ENCODE assay signal across 10 cellular contexts in the genomic region with DNA sequence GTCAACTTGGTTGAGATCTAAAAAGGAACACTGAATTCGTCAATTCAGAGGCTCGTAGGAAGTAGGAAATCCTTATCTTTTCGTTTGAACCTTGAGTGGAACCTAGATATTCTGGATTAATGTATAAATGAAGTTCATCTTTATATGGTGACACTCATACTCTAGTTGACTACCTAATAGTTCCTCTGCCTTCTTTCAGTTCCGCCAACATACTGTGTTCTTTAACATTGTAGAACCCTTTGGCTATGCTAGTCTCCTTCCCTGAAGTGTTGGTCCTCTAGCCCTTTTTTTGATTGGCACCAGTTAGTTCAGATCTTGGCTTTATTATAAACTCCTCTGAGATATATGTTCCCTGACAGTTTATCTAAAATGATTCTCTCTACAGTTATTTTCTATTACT. TPM values are rescaled to one million over a fixed set of nuclear protein-coding genes. Genes with fewer than 3 reads are reported as not detected.
DNase-seq lines count a peak whose midpoint lies in the region; ATAC-seq, FAIRE-seq and TF ChIP-seq lines count a peak whose summit lies in the region.
"Had no signal": no experiment of that assay in that cellular context is flagged by ENCODE, and none has a peak within 500 bp of the region (broad histone marks: within the 10 kb centered on the region; RNA-seq: fewer than 3 reads in every experiment).

No MANE protein-coding gene starts in this region.

- peaks cover 79% of the 10 kb centered on the region for H3K79me2 ChIP-seq in GM12878 (ENCODE audit: control insufficient read depth, insufficient read depth, low read length)

- TF ChIP-seq POLR2A in GM12878 (IDR thresholded peaks at IDR 0.05; ENCODE audit: low read depth, low read length) (no peak), testis (IDR thresholded peaks at IDR 0.05) (no peak)

- TF ChIP-seq CTCF in cardiac muscle cell (IDR thresholded peaks at IDR 0.05; ENCODE audit: low read depth, low read length) (no peak), GM12878 (IDR thresholded peaks at IDR 0.05 in 2 of 3, conservative IDR thresholded peaks at IDR 0.05 in 1 of 3; ENCODE audit: control insufficient read depth in 2 of 3, extremely low read depth in 1 of 3, insufficient read depth in 1 of 3, low read depth in 3 of 3, low read length in 3 of 3) (no peak), lower lobe of right lung (IDR thresholded peaks at IDR 0.05) (no peak), testis (IDR thresholded peaks at IDR 0.05) (no peak)

- in situ Hi-C loops in GM12878 (cut with MboI) = no loop called here

- peak; percentile 52 for FAIRE-seq in GM12878 (lab: Jason Lieb, UNC)
- FAIRE-seq: colon, HTR-8/SVneo had no signal

- peak overlapping the region; percentile 77 for H3K27ac ChIP-seq in cardiac muscle cell
- peak overlapping the region; percentile 99 for H3K27ac ChIP-seq in GM12878 (ENCODE audit: control insufficient read depth, insufficient read depth)
- H3K27ac ChIP-seq in lower lobe of right lung = peak overlapping the region; percentile 96
- peak overlapping the region; percentile 35 for H3K27ac ChIP-seq in urinary bladder (ENCODE audit: low read depth)
- H3K27ac ChIP-seq in testis = peak overlapping the region in 1 of 2 donors; percentile 98

- TF ChIP-seq RAD21 in GM12878 (IDR thresholded peaks at IDR 0.05; ENCODE audit: insufficient read depth, low read depth, low read length) = no peak

- H3K4me3 ChIP-seq in cardiac muscle cell (peak overlapping the region; percentile 56), GM12878 (peak overlapping the region; percentile 87), lower lobe of right lung (peak overlapping the region; percentile 80), urinary bladder (ENCODE audit: low read depth, low read length) (no peak overlapping the region), testis (no peak overlapping the region)

- no peaks in the 10 kb centered on the region for H4K20me1 ChIP-seq in GM12878 (ENCODE audit: control insufficient read depth, insufficient read depth)

- RAD21 ChIA-PET in GM12878 (lab: Charles Lee; ENCODE audit: unreplicated experiment) = interaction anchor here (0.9 to 7.0 kb wide), 5 partner anchors 12 to 424 kb away, joined by 3 to 82 read pairs (median 4); no protein-coding TSS in a partner anchor

- ATAC-seq in left cardiac atrium (no peak), GM12878 (no peak), lower lobe of right lung (no peak), GM21529 (IDR thresholded peaks at IDR 0.05; ENCODE audit: unreplicated experiment) (no peak)

- intact Hi-C loops in left cardiac atrium (cut with DNase I) (loop anchor here (10.0 kb wide), 2 partner anchors 210 to 430 kb away; no protein-coding TSS in a partner anchor), GM12878 (cut with micrococcal nuclease; ENCODE audit: unreplicated experiment) (loop anchor here (5.0 to 10.0 kb wide), 3 partner anchors 240 to 438 kb away; a partner anchor contains a TSS), lower lobe of right lung (cut with DNase I) (no loop called here), testis (cut with DNase I; ENCODE audit: low total_unique reads) (no loop called here)

- H3K36me3 ChIP-seq in cardiac muscle cell (peaks cover 12% of the 10 kb centered on the region), GM12878 (ENCODE audit: control insufficient read depth in 2 of 2, insufficient read depth in 2 of 2, low read length in 1 of 2) (peaks cover 0 to 5% of the 10 kb centered on the region in 2 experiments; a peak in 1 of 4 replicates), lower lobe of right lung (peaks cover 20% of the 10 kb centered on the region), urinary bladder (ENCODE audit: insufficient read depth) (no peaks in the 10 kb centered on the region), testis (ENCODE audit: low read depth, missing control alignments) (no peaks in the 10 kb centered on the region)

- no TSS peak for BruUV-seq in GM12878 (replicated peaks; lab: Mats Ljungman, UMichigan)

- CTCF ChIA-PET in GM12878 (lab: Yijun Ruan, JAX) = interaction anchor here (0.6 to 4.1 kb wide), 10 partner anchors 9 to 426 kb away, joined by 3 to 33 read pairs (median 3); no protein-coding TSS in a partner anchor

- DNase-seq in cardiac muscle cell (ENCODE audit: low read depth in 1 of 2, low spot score in 1 of 2) (no peak), left cardiac atrium (no peak), GM12878 (ENCODE audit: low read depth, low spot score) (no peak), lower lobe of right lung (no peak), testis (no peak), DMS79 treated with DMSO at 0.1 percent for 48 hours (lab: John Stamatoyannopoulos, UW) (no peak)

- peak overlapping the region; percentile 99 for H3K9ac ChIP-seq in GM12878 (ENCODE audit: control insufficient read depth, insufficient read depth, low read length)

- peak overlapping the region; percentile 98 for H3K4me2 ChIP-seq in GM12878 (ENCODE audit: control insufficient read depth, insufficient read depth)

- H3K27me3 ChIP-seq in cardiac muscle cell (no peaks in the 10 kb centered on the region), GM12878 (replicated peaks in 1 of 2; ENCODE audit: control insufficient read depth in 2 of 2, insufficient read depth in 2 of 2, low read length in 1 of 2) (no peaks in the 10 kb centered on the region), lower lobe of right lung (ENCODE audit: low read depth) (no peaks in the 10 kb centered on the region), testis (no peaks in the 10 kb centered on the region)

- WGBS in GM12878 (ENCODE audit: insufficient coverage, insufficient replicate concordance, low lambda C conversion rate, missing lambda C conversion rate) = under 1% methylated on average over 4 of the region's 4 CpGs
- WGBS in urinary bladder = 65% methylated on average over 4 of the region's 4 CpGs
- 48 to 56% methylated on average over 4 of the region's 4 CpGs for WGBS in testis, 2 donors

- SMC1A ChIA-PET in GM12878 (lab: Charles Lee; ENCODE audit: uncharacterized antibody, unreplicated experiment) = interaction anchor here (0.9 to 7.9 kb wide), 9 partner anchors 8 to 421 kb away, joined by 3 to 112 read pairs (median 4); no protein-coding TSS in a partner anchor

- H3K9me3 ChIP-seq in cardiac muscle cell (ENCODE audit: low read depth) (no peaks in the 10 kb centered on the region), GM12878 (replicated peaks; ENCODE audit: control insufficient read depth, insufficient read depth, low read length) (no peaks in the 10 kb centered on the region), lower lobe of right lung (no peaks in the 10 kb centered on the region), testis (no peaks in the 10 kb centered on the region)

- peaks cover 20% of the 10 kb centered on the region for H3K4me1 ChIP-seq in cardiac muscle cell (ENCODE audit: low read depth)
- H3K4me1 ChIP-seq in GM12878 (ENCODE audit: control insufficient read depth, insufficient read depth, low read length) = peaks cover 28% of the 10 kb centered on the region
- H3K4me1 ChIP-seq in lower lobe of right lung = peaks cover 50% of the 10 kb centered on the region
- peaks cover 7% of the 10 kb centered on the region for H3K4me1 ChIP-seq in urinary bladder (ENCODE audit: insufficient read depth)
- H3K4me1 ChIP-seq in testis = peaks cover 21% of the 10 kb centered on the region

- H2AFZ ChIP-seq in GM12878 (ENCODE audit: control insufficient read depth, low read depth, low read length) = no peak overlapping the region

- no peak for TF ChIP-seq EP300 in GM12878 (IDR thresholded peaks at IDR 0.05; ENCODE audit: borderline replicate concordance in 1 of 2, control insufficient read depth in 1 of 2, low read depth in 2 of 2, low read length in 2 of 2)

- POLR2A ChIA-PET in GM12878 (lab: Charles Lee) = interaction anchor here (0.6 to 4.1 kb wide), 3 partner anchors 12 to 89 kb away, joined by 3 to 43 read pairs (median 3); no protein-coding TSS in a partner anchor

RNA-seq across cellular contexts. Expression of a gene that starts 1.5 kb away (rescaled TPM):
- 45.6 and 62.7 TPM in 2 replicates for total RNA-seq in cardiac muscle cell
- polyA plus RNA-seq in cardiac muscle cell = 17.8 and 19.0 TPM in 2 replicates
- total RNA-seq in left cardiac atrium = 10 to 100 TPM; 40.8 to 43.0 TPM
- 988 and 998 TPM in 2 replicates for total RNA-seq in GM12878 (2013; cell fraction: nucleolus; rRNA removed)
- total RNA-seq in GM12878 (2014; rRNA removed) = 56.1 and 57.5 TPM in 2 replicates
- total RNA-seq in GM12878 (2014; rRNA removed; fragmentation: Illumina TruSeq; extraction: Trizol) = 84.6 and 91.5 TPM in 2 replicates
- total RNA-seq in GM12878 (2021) = 53.7 and 58.4 TPM in 2 replicates
- polyA plus RNA-seq in GM12878 (2011; ENCODE audit: low read depth) = 40.3 TPM
- polyA plus RNA-seq in GM12878 (2011; rRNA removed) = 90.7 and 168 TPM in 2 replicates
- polyA plus RNA-seq in GM12878 (2011; cell fraction: cytosol; rRNA removed) = 27.5 and 35.1 TPM in 2 replicates
- polyA plus RNA-seq in GM12878 (2011; cell fraction: nucleus; rRNA removed) = 123 and 184 TPM in 2 replicates
- polyA plus RNA-seq in GM12878 (2012) = 60.6 and 61.4 TPM in 2 replicates
- 45.0 and 70.6 TPM in 2 replicates for polyA plus RNA-seq in GM12878 (2014; fragmentation: Illumina TruSeq; extraction: Trizol)
- polyA plus RNA-seq in GM12878 (2014; fragmentation: Nextera tagmentation; extraction: Ambion mirVana) = 10 to 100 TPM; 10.0 to 10.5 TPM
- 26.8 and 35.5 TPM in 2 replicates for polyA plus RNA-seq in GM12878 (2014; rRNA removed)
- polyA plus RNA-seq in GM12878 (2016; fragmentation: Nextera tagmentation; extraction: Ambion mirVana) = 10 to 100 TPM; 14.6 to 19.5 TPM
- polyA minus RNA-seq in GM12878 (2011; rRNA and poly(A)+ RNA removed) = 120 and 136 TPM in 2 replicates
- polyA minus RNA-seq in GM12878 (2011; cell fraction: cytosol; rRNA and poly(A)+ RNA removed) = 40.5 and 55.9 TPM in 2 replicates
- polyA minus RNA-seq in GM12878 (2011; cell fraction: nucleus; rRNA and poly(A)+ RNA removed) = 184 and 361 TPM in 2 replicates
- total RNA-seq in lower lobe of right lung = 91.3 TPM
- total RNA-seq in urinary bladder = 267 TPM
- polyA plus RNA-seq in urinary bladder = 23.7 TPM
- 10 to 100 TPM; 92.3 to 95.4 TPM for total RNA-seq in testis
- polyA plus RNA-seq in testis (ENCODE audit: insufficient read depth, low read depth, low replicate concordance) = 19.3 TPM

RNA-seq across cellular contexts. Expression of a gene that starts 1.9 kb away (rescaled TPM):
- total RNA-seq in cardiac muscle cell = 9.0 and 9.9 TPM in 2 replicates
- polyA plus RNA-seq in cardiac muscle cell = 9.7 and 10.1 TPM in 2 replicates
- total RNA-seq in left cardiac atrium = 1 to 10 TPM; 8.6 to 8.9 TPM
- total RNA-seq in GM12878 (2013; cell fraction: nucleolus; rRNA removed) = 104 and 106 TPM in 2 replicates
- total RNA-seq in GM12878 (2014; rRNA removed) = 17.9 and 19.9 TPM in 2 replicates
- total RNA-seq in GM12878 (2014; rRNA removed; fragmentation: Illumina TruSeq; extraction: Trizol) = 31.6 and 32.8 TPM in 2 replicates
- 21.1 and 22.7 TPM in 2 replicates for total RNA-seq in GM12878 (2021)
- 3.7 TPM for polyA plus RNA-seq in GM12878 (2011; ENCODE audit: low read depth)
- polyA plus RNA-seq in GM12878 (2011; rRNA removed) = 19.4 and 27.1 TPM in 2 replicates
- polyA plus RNA-seq in GM12878 (2011; cell fraction: cytosol; rRNA removed) = 8.4 and 8.9 TPM in 2 replicates
- 14.0 and 16.3 TPM in 2 replicates for polyA plus RNA-seq in GM12878 (2011; cell fraction: nucleus; rRNA removed)
- polyA plus RNA-seq in GM12878 (2012) = 6.6 and 11.2 TPM in 2 replicates
- polyA plus RNA-seq in GM12878 (2014; fragmentation: Illumina TruSeq; extraction: Trizol) = 22.7 and 26.4 TPM in 2 replicates
- polyA plus RNA-seq in GM12878 (2014; fragmentation: Nextera tagmentation; extraction: Ambion mirVana) = 1 to 10 TPM; 7.5 to 9.8 TPM
- 13.5 and 15.7 TPM in 2 replicates for polyA plus RNA-seq in GM12878 (2014; rRNA removed)
- polyA plus RNA-seq in GM12878 (2016; fragmentation: Nextera tagmentation; extraction: Ambion mirVana) = 10 to 100 TPM; 20.9 to 23.7 TPM
- polyA minus RNA-seq in GM12878 (2011; rRNA and poly(A)+ RNA removed) = 34.6 and 50.3 TPM in 2 replicates
- polyA minus RNA-seq in GM12878 (2011; cell fraction: cytosol; rRNA and poly(A)+ RNA removed) = 11.4 and 12.4 TPM in 2 replicates
- polyA minus RNA-seq in GM12878 (2011; cell fraction: nucleus; rRNA and poly(A)+ RNA removed) = 22.7 and 27.8 TPM in 2 replicates
- 16.7 TPM for total RNA-seq in lower lobe of right lung
- total RNA-seq in urinary bladder = 38.2 TPM
- polyA plus RNA-seq in urinary bladder = 5.9 TPM
- total RNA-seq in testis = 10 to 100 TPM; 20.9 to 24.3 TPM
- 7.9 TPM for polyA plus RNA-seq in testis (ENCODE audit: insufficient read depth, low read depth, low replicate concordance)

Comparison
In these comparisons a context has a peak if more than half of its experiments do, and no peak if none do; other contexts are left out.
1. H3K4me3 ChIP-seq: peak in cardiac muscle cell (single experiment), GM12878 (single experiment) and lower lobe of right lung (single experiment); none in urinary bladder (single experiment) and testis (0 of 2).
2. intact Hi-C loops: an anchor here in left cardiac atrium (10.0 kb wide) and GM12878 (5.0 to 10.0 kb wide); none called in lower lobe of right lung and testis.